ENCODE assay signal across 1 cellular context in the genomic region with DNA sequence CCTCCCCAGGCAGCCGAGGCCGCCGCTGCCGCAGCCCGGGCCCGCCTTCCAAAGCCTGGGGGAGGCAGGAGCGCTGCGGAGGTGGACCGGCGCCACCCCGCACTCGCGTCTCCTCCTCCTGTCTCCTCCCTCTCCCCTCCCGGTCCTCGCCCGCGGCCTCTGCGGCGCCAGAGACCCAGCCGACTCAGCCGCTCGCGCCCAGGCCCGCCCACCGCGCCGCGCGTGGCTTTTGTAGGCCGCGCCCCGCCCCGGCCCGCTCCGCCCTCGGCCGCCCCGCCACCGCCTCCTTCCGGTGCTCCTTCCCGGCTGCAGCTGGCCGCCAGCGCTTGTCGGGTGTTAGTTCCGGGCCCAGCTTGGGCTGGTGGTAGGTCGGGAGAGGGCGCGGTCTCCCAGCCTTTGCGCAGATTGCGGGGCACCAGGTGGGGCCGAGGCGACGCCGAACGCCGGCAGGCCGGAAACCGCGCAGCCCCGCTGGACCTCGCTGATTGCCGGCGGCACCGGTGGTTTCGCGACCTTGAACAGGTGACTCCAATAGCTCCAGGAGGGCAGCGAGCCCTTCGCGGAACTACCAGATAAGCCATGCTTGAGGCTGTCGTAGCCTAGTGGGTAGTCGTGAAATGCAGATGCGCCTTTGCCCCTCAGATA.
TF ChIP-seq lines count a peak whose summit lies in the region.

A gene with protein sequence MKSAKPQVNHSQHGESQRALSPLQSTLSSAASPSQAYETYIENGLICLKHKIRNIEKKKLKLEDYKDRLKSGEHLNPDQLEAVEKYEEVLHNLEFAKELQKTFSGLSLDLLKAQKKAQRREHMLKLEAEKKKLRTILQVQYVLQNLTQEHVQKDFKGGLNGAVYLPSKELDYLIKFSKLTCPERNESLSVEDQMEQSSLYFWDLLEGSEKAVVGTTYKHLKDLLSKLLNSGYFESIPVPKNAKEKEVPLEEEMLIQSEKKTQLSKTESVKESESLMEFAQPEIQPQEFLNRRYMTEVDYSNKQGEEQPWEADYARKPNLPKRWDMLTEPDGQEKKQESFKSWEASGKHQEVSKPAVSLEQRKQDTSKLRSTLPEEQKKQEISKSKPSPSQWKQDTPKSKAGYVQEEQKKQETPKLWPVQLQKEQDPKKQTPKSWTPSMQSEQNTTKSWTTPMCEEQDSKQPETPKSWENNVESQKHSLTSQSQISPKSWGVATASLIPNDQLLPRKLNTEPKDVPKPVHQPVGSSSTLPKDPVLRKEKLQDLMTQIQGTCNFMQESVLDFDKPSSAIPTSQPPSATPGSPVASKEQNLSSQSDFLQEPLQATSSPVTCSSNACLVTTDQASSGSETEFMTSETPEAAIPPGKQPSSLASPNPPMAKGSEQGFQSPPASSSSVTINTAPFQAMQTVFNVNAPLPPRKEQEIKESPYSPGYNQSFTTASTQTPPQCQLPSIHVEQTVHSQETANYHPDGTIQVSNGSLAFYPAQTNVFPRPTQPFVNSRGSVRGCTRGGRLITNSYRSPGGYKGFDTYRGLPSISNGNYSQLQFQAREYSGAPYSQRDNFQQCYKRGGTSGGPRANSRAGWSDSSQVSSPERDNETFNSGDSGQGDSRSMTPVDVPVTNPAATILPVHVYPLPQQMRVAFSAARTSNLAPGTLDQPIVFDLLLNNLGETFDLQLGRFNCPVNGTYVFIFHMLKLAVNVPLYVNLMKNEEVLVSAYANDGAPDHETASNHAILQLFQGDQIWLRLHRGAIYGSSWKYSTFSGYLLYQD (minus strand): TSS at position 202 of the 645 bp plus-strand sequence. CDS start 1,431 bp downstream, outside the sequence.

TF ChIP-seq in GM12878, 131 proteins besides CTCF, POLR2A, EP300 and RAD21 (continued from another document and continues in another):
- TF ChIP-seq, protein P1, sequence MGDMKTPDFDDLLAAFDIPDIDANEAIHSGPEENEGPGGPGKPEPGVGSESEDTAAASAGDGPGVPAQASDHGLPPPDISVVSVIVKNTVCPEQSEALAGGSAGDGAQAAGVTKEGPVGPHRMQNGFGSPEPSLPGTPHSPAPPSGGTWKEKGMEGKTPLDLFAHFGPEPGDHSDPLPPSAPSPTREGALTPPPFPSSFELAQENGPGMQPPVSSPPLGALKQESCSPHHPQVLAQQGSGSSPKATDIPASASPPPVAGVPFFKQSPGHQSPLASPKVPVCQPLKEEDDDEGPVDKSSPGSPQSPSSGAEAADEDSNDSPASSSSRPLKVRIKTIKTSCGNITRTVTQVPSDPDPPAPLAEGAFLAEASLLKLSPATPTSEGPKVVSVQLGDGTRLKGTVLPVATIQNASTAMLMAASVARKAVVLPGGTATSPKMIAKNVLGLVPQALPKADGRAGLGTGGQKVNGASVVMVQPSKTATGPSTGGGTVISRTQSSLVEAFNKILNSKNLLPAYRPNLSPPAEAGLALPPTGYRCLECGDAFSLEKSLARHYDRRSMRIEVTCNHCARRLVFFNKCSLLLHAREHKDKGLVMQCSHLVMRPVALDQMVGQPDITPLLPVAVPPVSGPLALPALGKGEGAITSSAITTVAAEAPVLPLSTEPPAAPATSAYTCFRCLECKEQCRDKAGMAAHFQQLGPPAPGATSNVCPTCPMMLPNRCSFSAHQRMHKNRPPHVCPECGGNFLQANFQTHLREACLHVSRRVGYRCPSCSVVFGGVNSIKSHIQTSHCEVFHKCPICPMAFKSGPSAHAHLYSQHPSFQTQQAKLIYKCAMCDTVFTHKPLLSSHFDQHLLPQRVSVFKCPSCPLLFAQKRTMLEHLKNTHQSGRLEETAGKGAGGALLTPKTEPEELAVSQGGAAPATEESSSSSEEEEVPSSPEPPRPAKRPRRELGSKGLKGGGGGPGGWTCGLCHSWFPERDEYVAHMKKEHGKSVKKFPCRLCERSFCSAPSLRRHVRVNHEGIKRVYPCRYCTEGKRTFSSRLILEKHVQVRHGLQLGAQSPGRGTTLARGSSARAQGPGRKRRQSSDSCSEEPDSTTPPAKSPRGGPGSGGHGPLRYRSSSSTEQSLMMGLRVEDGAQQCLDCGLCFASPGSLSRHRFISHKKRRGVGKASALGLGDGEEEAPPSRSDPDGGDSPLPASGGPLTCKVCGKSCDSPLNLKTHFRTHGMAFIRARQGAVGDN (IDR thresholded peaks at IDR 0.05) = peak; percentile 56
- TF ChIP-seq ASH2L (IDR thresholded peaks at IDR 0.05; ENCODE audit: borderline replicate concordance, low read depth) = no peak
- TF ChIP-seq EED (IDR thresholded peaks at IDR 0.05; ENCODE audit: low read depth) = no peak
- TF ChIP-seq, protein P2, sequence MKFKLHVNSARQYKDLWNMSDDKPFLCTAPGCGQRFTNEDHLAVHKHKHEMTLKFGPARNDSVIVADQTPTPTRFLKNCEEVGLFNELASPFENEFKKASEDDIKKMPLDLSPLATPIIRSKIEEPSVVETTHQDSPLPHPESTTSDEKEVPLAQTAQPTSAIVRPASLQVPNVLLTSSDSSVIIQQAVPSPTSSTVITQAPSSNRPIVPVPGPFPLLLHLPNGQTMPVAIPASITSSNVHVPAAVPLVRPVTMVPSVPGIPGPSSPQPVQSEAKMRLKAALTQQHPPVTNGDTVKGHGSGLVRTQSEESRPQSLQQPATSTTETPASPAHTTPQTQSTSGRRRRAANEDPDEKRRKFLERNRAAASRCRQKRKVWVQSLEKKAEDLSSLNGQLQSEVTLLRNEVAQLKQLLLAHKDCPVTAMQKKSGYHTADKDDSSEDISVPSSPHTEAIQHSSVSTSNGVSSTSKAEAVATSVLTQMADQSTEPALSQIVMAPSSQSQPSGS (IDR thresholded peaks at IDR 0.05; ENCODE audit: low read length) = no peak
- TF ChIP-seq JUND (IDR thresholded peaks at IDR 0.05; ENCODE audit: low read depth, low read length) = no peak
- no peak for TF ChIP-seq IRF4 (IDR thresholded peaks at IDR 0.05; ENCODE audit: low read depth, low read length)
- no peak for TF ChIP-seq CHD1 (IDR thresholded peaks at IDR 0.05; ENCODE audit: low read depth, low read length)
- TF ChIP-seq, protein P3, sequence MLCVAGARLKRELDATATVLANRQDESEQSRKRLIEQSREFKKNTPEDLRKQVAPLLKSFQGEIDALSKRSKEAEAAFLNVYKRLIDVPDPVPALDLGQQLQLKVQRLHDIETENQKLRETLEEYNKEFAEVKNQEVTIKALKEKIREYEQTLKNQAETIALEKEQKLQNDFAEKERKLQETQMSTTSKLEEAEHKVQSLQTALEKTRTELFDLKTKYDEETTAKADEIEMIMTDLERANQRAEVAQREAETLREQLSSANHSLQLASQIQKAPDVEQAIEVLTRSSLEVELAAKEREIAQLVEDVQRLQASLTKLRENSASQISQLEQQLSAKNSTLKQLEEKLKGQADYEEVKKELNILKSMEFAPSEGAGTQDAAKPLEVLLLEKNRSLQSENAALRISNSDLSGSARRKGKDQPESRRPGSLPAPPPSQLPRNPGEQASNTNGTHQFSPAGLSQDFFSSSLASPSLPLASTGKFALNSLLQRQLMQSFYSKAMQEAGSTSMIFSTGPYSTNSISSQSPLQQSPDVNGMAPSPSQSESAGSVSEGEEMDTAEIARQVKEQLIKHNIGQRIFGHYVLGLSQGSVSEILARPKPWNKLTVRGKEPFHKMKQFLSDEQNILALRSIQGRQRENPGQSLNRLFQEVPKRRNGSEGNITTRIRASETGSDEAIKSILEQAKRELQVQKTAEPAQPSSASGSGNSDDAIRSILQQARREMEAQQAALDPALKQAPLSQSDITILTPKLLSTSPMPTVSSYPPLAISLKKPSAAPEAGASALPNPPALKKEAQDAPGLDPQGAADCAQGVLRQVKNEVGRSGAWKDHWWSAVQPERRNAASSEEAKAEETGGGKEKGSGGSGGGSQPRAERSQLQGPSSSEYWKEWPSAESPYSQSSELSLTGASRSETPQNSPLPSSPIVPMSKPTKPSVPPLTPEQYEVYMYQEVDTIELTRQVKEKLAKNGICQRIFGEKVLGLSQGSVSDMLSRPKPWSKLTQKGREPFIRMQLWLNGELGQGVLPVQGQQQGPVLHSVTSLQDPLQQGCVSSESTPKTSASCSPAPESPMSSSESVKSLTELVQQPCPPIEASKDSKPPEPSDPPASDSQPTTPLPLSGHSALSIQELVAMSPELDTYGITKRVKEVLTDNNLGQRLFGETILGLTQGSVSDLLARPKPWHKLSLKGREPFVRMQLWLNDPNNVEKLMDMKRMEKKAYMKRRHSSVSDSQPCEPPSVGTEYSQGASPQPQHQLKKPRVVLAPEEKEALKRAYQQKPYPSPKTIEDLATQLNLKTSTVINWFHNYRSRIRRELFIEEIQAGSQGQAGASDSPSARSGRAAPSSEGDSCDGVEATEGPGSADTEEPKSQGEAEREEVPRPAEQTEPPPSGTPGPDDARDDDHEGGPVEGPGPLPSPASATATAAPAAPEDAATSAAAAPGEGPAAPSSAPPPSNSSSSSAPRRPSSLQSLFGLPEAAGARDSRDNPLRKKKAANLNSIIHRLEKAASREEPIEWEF (IDR thresholded peaks at IDR 0.05; ENCODE audit: insufficient replicate concordance, low read depth, low read length) = no peak
- TF ChIP-seq CHD2 (IDR thresholded peaks at IDR 0.05; ENCODE audit: borderline replicate concordance, low read depth, low read length) = 0 out of 2 replicates have a peak, but pooled peaks have one; percentile 25
- TF ChIP-seq SUPT20H (IDR thresholded peaks at IDR 0.05; ENCODE audit: borderline replicate concordance, control insufficient read depth, low read depth, low read length) = no peak
- no peak for TF ChIP-seq SMC3 (IDR thresholded peaks at IDR 0.05; ENCODE audit: borderline replicate concordance, low read length)
- TF ChIP-seq, protein P4, sequence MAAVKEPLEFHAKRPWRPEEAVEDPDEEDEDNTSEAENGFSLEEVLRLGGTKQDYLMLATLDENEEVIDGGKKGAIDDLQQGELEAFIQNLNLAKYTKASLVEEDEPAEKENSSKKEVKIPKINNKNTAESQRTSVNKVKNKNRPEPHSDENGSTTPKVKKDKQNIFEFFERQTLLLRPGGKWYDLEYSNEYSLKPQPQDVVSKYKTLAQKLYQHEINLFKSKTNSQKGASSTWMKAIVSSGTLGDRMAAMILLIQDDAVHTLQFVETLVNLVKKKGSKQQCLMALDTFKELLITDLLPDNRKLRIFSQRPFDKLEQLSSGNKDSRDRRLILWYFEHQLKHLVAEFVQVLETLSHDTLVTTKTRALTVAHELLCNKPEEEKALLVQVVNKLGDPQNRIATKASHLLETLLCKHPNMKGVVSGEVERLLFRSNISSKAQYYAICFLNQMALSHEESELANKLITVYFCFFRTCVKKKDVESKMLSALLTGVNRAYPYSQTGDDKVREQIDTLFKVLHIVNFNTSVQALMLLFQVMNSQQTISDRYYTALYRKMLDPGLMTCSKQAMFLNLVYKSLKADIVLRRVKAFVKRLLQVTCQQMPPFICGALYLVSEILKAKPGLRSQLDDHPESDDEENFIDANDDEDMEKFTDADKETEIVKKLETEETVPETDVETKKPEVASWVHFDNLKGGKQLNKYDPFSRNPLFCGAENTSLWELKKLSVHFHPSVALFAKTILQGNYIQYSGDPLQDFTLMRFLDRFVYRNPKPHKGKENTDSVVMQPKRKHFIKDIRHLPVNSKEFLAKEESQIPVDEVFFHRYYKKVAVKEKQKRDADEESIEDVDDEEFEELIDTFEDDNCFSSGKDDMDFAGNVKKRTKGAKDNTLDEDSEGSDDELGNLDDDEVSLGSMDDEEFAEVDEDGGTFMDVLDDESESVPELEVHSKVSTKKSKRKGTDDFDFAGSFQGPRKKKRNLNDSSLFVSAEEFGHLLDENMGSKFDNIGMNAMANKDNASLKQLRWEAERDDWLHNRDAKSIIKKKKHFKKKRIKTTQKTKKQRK (IDR thresholded peaks at IDR 0.05; ENCODE audit: low read depth, low read length) = no peak
- TF ChIP-seq KAT2A (conservative IDR thresholded peaks at IDR 0.05; ENCODE audit: control insufficient read depth, low read depth, low read length) = no peak
- TF ChIP-seq STAT1 (conservative IDR thresholded peaks at IDR 0.05) = 0 out of 2 replicates have a peak, but pooled peaks have one; percentile 39
- no peak for TF ChIP-seq BRCA1 (IDR thresholded peaks at IDR 0.05; ENCODE audit: low read depth, low read length)
- 0 out of 2 replicates have a peak, but pooled peaks have one; percentile 45 for TF ChIP-seq ESRRA (IDR thresholded peaks at IDR 0.05; ENCODE audit: low read length)
- no peak for TF ChIP-seq CBFB (IDR thresholded peaks at IDR 0.05; ENCODE audit: low read depth)
- peak; percentile 74; the same call in 1 of the 2 replicates for TF ChIP-seq NBN (IDR thresholded peaks at IDR 0.05)
- TF ChIP-seq, protein P5, sequence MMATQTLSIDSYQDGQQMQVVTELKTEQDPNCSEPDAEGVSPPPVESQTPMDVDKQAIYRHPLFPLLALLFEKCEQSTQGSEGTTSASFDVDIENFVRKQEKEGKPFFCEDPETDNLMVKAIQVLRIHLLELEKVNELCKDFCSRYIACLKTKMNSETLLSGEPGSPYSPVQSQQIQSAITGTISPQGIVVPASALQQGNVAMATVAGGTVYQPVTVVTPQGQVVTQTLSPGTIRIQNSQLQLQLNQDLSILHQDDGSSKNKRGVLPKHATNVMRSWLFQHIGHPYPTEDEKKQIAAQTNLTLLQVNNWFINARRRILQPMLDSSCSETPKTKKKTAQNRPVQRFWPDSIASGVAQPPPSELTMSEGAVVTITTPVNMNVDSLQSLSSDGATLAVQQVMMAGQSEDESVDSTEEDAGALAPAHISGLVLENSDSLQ (IDR thresholded peaks at IDR 0.05) = no peak
- no peak for TF ChIP-seq SUZ12 (IDR thresholded peaks at IDR 0.05; ENCODE audit: unreplicated experiment)
- no peak; the same call in 1 of the 2 replicates for TF ChIP-seq ZNF24 (IDR thresholded peaks at IDR 0.05)
- TF ChIP-seq GABPA (IDR thresholded peaks at IDR 0.05; ENCODE audit: low read depth) = peak; percentile 64
- peak; percentile 79; the same call in 1 of the 2 replicates for TF ChIP-seq IKZF1 (conservative IDR thresholded peaks at IDR 0.05)
- no peak for TF ChIP-seq RFX5 (IDR thresholded peaks at IDR 0.05; ENCODE audit: low read depth, low read length)
- no peak; the same call in 1 of the 2 replicates for TF ChIP-seq PML (IDR thresholded peaks at IDR 0.05; ENCODE audit: low read length)
- TF ChIP-seq, protein P6, sequence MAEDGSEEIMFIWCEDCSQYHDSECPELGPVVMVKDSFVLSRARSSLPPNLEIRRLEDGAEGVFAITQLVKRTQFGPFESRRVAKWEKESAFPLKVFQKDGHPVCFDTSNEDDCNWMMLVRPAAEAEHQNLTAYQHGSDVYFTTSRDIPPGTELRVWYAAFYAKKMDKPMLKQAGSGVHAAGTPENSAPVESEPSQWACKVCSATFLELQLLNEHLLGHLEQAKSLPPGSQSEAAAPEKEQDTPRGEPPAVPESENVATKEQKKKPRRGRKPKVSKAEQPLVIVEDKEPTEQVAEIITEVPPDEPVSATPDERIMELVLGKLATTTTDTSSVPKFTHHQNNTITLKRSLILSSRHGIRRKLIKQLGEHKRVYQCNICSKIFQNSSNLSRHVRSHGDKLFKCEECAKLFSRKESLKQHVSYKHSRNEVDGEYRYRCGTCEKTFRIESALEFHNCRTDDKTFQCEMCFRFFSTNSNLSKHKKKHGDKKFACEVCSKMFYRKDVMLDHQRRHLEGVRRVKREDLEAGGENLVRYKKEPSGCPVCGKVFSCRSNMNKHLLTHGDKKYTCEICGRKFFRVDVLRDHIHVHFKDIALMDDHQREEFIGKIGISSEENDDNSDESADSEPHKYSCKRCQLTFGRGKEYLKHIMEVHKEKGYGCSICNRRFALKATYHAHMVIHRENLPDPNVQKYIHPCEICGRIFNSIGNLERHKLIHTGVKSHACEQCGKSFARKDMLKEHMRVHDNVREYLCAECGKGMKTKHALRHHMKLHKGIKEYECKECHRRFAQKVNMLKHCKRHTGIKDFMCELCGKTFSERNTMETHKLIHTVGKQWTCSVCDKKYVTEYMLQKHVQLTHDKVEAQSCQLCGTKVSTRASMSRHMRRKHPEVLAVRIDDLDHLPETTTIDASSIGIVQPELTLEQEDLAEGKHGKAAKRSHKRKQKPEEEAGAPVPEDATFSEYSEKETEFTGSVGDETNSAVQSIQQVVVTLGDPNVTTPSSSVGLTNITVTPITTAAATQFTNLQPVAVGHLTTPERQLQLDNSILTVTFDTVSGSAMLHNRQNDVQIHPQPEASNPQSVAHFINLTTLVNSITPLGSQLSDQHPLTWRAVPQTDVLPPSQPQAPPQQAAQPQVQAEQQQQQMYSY (CRISPR knock-in tag; IDR thresholded peaks at IDR 0.05) = no peak
